In genomic region chr12:13452955-13453570, GRCh38 we compare ENCODE assay signal across 1 cellular context.
TF ChIP-seq lines count a peak whose summit lies in the region.

No MANE protein-coding gene starts in this region.

TF ChIP-seq in Ishikawa, 13 proteins besides CTCF, POLR2A, EP300 and RAD21 (continued from another document):
- TF ChIP-seq NFIC (IDR thresholded peaks at IDR 0.05) (no peak), TCF12 (IDR thresholded peaks at IDR 0.05; ENCODE audit: low read depth) (no peak), ZBTB7A (IDR thresholded peaks at IDR 0.05; ENCODE audit: low read depth) (no peak), USF1 (IDR thresholded peaks at IDR 0.05) (no peak), FOXM1 (IDR thresholded peaks at IDR 0.05; ENCODE audit: borderline replicate concordance, low read depth) (no peak), CREB1 (IDR thresholded peaks at IDR 0.05; ENCODE audit: low read depth) (no peak)
